In the genomic region with DNA sequence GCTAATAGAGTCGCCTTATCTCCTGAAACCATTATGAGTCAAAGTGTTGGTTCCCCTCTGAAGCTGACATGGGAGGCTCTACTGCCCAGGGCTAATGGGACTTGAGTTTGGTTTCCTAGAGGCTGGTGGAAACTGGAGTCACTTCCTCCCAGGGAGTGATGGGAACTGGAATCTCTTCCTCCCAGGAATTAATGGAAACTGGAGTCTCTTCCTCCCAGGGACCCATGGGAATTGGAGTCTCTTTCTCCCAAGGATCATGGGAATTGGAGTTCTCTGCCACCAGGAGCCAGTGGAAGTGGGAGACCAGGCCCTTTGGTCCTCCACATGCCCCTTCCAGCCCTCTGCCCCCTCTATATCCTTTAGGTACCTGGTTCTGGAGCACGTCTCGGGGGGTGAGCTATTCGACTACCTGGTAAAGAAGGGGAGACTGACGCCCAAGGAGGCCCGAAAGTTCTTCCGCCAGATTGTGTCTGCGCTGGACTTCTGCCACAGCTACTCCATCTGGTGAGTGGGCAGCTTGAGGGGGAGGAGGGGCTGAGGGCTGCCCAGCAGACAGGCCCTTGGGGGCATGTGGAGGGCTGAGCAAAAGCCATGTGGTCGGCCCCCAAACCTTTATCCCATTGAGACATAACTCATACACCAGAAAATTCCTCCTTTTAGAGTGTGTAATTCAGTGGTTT, we compare ENCODE assay signal across 19 cellular contexts. TPM values are rescaled to one million over a fixed set of nuclear protein-coding genes. Genes with fewer than 3 reads are reported as not detected.
DNase-seq lines count a peak whose midpoint lies in the region; ATAC-seq, FAIRE-seq and TF ChIP-seq lines count a peak whose summit lies in the region.
"Had no signal": no experiment of that assay in that cellular context is flagged by ENCODE, and none has a peak within 500 bp of the region (broad histone marks: within the 10 kb centered on the region; RNA-seq: fewer than 3 reads in every experiment).

No MANE protein-coding gene starts in this region.

- CTCF ChIA-PET in CD4-positive, alpha-beta memory T cell (lab: Charles Lee; ENCODE audit: partially characterized antibody), result no interaction called here

- peaks cover 4 to 11% (median 8%) of the 10 kb centered on the region in 4 donors for H3K4me1 Mint-ChIP-seq in CD4-positive, alpha-beta memory T cell
- peaks cover 4% of the 10 kb centered on the region for H3K4me1 Mint-ChIP-seq in T-helper 2 cell treated with Interferon-gamma antibody and Interleukin-4, amounts not matched to agents 5 μg/mL and 100 μg/mL, for 36 hours (ENCODE audit: low read depth)

- no peaks in the 10 kb centered on the region for H3K9me3 ChIP-seq in CD4-positive, alpha-beta memory T cell (ENCODE audit: control insufficient read depth in 1 of 2, low read length in 2 of 2)
- H3K9me3 ChIP-seq in pancreas, result no peaks in the 10 kb centered on the region

- H3K4me1 ChIP-seq in CD4-positive, alpha-beta memory T cell (ENCODE audit: insufficient read depth, low read length), result peaks cover 6% of the 10 kb centered on the region
- H3K4me1 ChIP-seq in pancreas, result no peaks in the 10 kb centered on the region

- POLR2A ChIA-PET in CD4-positive, alpha-beta memory T cell (lab: Charles Lee; ENCODE audit: partially characterized antibody), result interaction anchor here (1.0 kb wide), 1 partner anchor 15 kb away, joined by 3 read pairs; no protein-coding TSS in a partner anchor

- peak; percentile 32 for DNase-seq in NCI-H2227 treated with DMSO at 0.1 percent for 48 hours (lab: John Stamatoyannopoulos, UW)
- peak; percentile 30 for DNase-seq in globus pallidus (ENCODE audit: low spot score)
- DNase-seq in CD4-positive, alpha-beta memory T cell, result no peak
- DNase-seq in T-helper 2 cell treated with Interferon-gamma antibody and Interleukin-4, amounts not matched to agents 5 μg/mL and 100 μg/mL, for 36 hours (ENCODE audit: low spot score), result no peak
- DNase-seq in pancreas, result no peak
- DNase-seq: activated CD4-positive, alpha-beta T cell treated with anti-CD3 and anti-CD28 coated beads for 36 hours; activated T-cell treated with anti-CD3 and anti-CD28 coated beads, Interleukin-2, amount 50 U/mL, for 1 hour; CD4-positive, CD25-positive, alpha-beta regulatory T cell; mesenchymal stem cell; NCI-H1048; NCI-H345; stimulated activated naive CD8-positive, alpha-beta T cell treated with anti-CD3 and anti-CD28 coated beads, Interleukin-15, Interleukin-2, amounts not matched to agents 100 U/mL and 50 U/mL, for 24 hours had no signal

- H3K4me3 Mint-ChIP-seq in CD4-positive, alpha-beta memory T cell, result no peak overlapping the region
- no peak overlapping the region for H3K4me3 Mint-ChIP-seq in T-helper 2 cell treated with Interferon-gamma antibody and Interleukin-4, amounts not matched to agents 5 μg/mL and 100 μg/mL, for 36 hours
- H3K4me3 Mint-ChIP-seq: activated CD4-positive, alpha-beta T cell treated with anti-CD3 and anti-CD28 coated beads for 36 hours; CD4-positive, CD25-positive, alpha-beta regulatory T cell; central memory CD8-positive, alpha-beta T cell; T-helper 1 cell treated with Interleukin-12 subunit alpha and Interleukin-12 subunit beta and Interleukin-4 antibody, amounts not matched to agents 30 μg/mL and 1 μg/mL, for 36 hours had no signal

- no peaks in the 10 kb centered on the region for H3K36me3 ChIP-seq in CD4-positive, alpha-beta memory T cell (ENCODE audit: insufficient read depth, low read length)
- no peaks in the 10 kb centered on the region for H3K36me3 ChIP-seq in pancreas

- FAIRE-seq in G401.6 (lab: Jason Lieb, UNC) (peak; percentile 92), pancreas (lab: Jason Lieb, UNC) (no peak)
- FAIRE-seq: endothelial cell of umbilical vein, GM19239 had no signal

- no peak overlapping the region for H3K4me3 ChIP-seq in CD4-positive, alpha-beta memory T cell (ENCODE audit: low read length in 2 of 2)
- H3K4me3 ChIP-seq in pancreas, result no peak overlapping the region
- H3K4me3 ChIP-seq: skin epidermis had no signal

- H3K27me3 Mint-ChIP-seq in CD4-positive, alpha-beta memory T cell, result no peaks in the 10 kb centered on the region
- H3K27me3 Mint-ChIP-seq in T-helper 2 cell treated with Interferon-gamma antibody and Interleukin-4, amounts not matched to agents 5 μg/mL and 100 μg/mL, for 36 hours (ENCODE audit: low read depth), result no peaks in the 10 kb centered on the region
- H3K27me3 Mint-ChIP-seq: activated CD4-positive, alpha-beta T cell treated with anti-CD3 and anti-CD28 coated beads for 36 hours; central memory CD8-positive, alpha-beta T cell had no signal

- H3K27me3 ChIP-seq in CD4-positive, alpha-beta memory T cell (ENCODE audit: insufficient read depth, low read length), result no peaks in the 10 kb centered on the region
- no peaks in the 10 kb centered on the region for H3K27me3 ChIP-seq in pancreas

- ATAC-seq in pancreas, result no peak
- ATAC-seq: activated CD4-positive, alpha-beta T cell treated with anti-CD3 and anti-CD28 coated beads for 36 hours; stimulated activated naive CD8-positive, alpha-beta T cell treated with anti-CD3 and anti-CD28 coated beads, Interleukin-15, Interleukin-2, amounts not matched to agents 100 U/mL and 50 U/mL, for 24 hours had no signal

- H3K36me3 Mint-ChIP-seq in CD4-positive, alpha-beta memory T cell, result no peaks in the 10 kb centered on the region
- H3K36me3 Mint-ChIP-seq in T-helper 2 cell treated with Interferon-gamma antibody and Interleukin-4, amounts not matched to agents 5 μg/mL and 100 μg/mL, for 36 hours (ENCODE audit: low read depth), result no peaks in the 10 kb centered on the region
- H3K36me3 Mint-ChIP-seq: CD4-positive, CD25-positive, alpha-beta regulatory T cell had no signal

- H3K27ac ChIP-seq in CD4-positive, alpha-beta memory T cell (ENCODE audit: low read depth, low read length), result no peak overlapping the region
- H3K27ac ChIP-seq in pancreas, result no peak overlapping the region
- H3K27ac ChIP-seq: skin epidermis had no signal

- no peak for TF ChIP-seq CTCF in pancreas (IDR thresholded peaks at IDR 0.05)

- WGBS in pancreas, 2 donors, result 84 to 92% methylated on average over 9 of the region's 9 CpGs

- no peak overlapping the region for H3K27ac Mint-ChIP-seq in CD4-positive, alpha-beta memory T cell
- H3K27ac Mint-ChIP-seq in T-helper 2 cell treated with Interferon-gamma antibody and Interleukin-4, amounts not matched to agents 5 μg/mL and 100 μg/mL, for 36 hours, result no peak overlapping the region
- H3K27ac Mint-ChIP-seq: activated CD4-positive, alpha-beta T cell treated with anti-CD3 and anti-CD28 coated beads for 36 hours; T-helper 1 cell treated with Interleukin-12 subunit alpha and Interleukin-12 subunit beta and Interleukin-4 antibody, amounts not matched to agents 30 μg/mL and 1 μg/mL, for 36 hours had no signal

- H3K9me3 Mint-ChIP-seq in CD4-positive, alpha-beta memory T cell, result no peaks in the 10 kb centered on the region
- no peaks in the 10 kb centered on the region for H3K9me3 Mint-ChIP-seq in T-helper 2 cell treated with Interferon-gamma antibody and Interleukin-4, amounts not matched to agents 5 μg/mL and 100 μg/mL, for 36 hours
- H3K9me3 Mint-ChIP-seq: CD4-positive, CD25-positive, alpha-beta regulatory T cell; central memory CD8-positive, alpha-beta T cell; T-helper 1 cell treated with Interleukin-12 subunit alpha and Interleukin-12 subunit beta and Interleukin-4 antibody, amounts not matched to agents 30 μg/mL and 1 μg/mL, for 36 hours had no signal

- intact Hi-C loops in CD4-positive, alpha-beta memory T cell (cut with micrococcal nuclease), result no loop called here
- intact Hi-C loops in pancreas (cut with DNase I), result no loop called here

RNA-seq across cellular contexts. Expression of a gene that starts 5.5 kb away (rescaled TPM):
- 1 to 10 TPM; 1.4 to 1.7 TPM for total RNA-seq in CD4-positive, alpha-beta memory T cell
- not detected for polyA plus RNA-seq in CD4-positive, alpha-beta memory T cell
- total RNA-seq in pancreas, result 1 to 10 TPM in 3 of 6 donors, under 1 TPM in 3; 0.46 to 2.5 (median 1.1) TPM
- polyA plus RNA-seq in pancreas, result 1 to 10 TPM; 4.8 to 9.2 TPM
- polyA plus RNA-seq: CD4-positive, CD25-positive, alpha-beta regulatory T cell had no signal

RNA-seq across cellular contexts. Expression of a gene that starts 9.3 kb away (rescaled TPM):
- 10 to 100 TPM; 17.9 to 18.5 TPM for total RNA-seq in CD4-positive, alpha-beta memory T cell
- 10 to 100 TPM; 35.7 to 38.7 TPM for polyA plus RNA-seq in CD4-positive, alpha-beta memory T cell
- total RNA-seq in pancreas, result 10 to 100 TPM in 4 of 6 donors, 1 to 10 TPM in 2; 7.0 to 16.6 (median 12.3) TPM
- 10 to 100 TPM; 26.4 to 29.5 TPM for polyA plus RNA-seq in pancreas

RNA-seq across cellular contexts. Expression of a gene that starts 30.4 kb away (rescaled TPM):
- 100 to 1,000 TPM; 161 to 162 TPM for total RNA-seq in CD4-positive, alpha-beta memory T cell
- polyA plus RNA-seq in CD4-positive, alpha-beta memory T cell, result 100 to 1,000 TPM in 1 of 2 donors, 10 to 100 TPM in 1; 22.9 to 107 TPM
- 10 to 100 TPM; 15.3 to 31.4 (median 18.9) TPM for total RNA-seq in pancreas
- 10 to 100 TPM; 27.0 to 33.1 TPM for polyA plus RNA-seq in pancreas

RNA-seq across cellular contexts. Expression of a gene that starts 35.9 kb away (rescaled TPM):
- total RNA-seq in CD4-positive, alpha-beta memory T cell, result 1 to 10 TPM in 1 of 2 experiments, under 1 TPM in 1; 0.87 to 1.3 TPM
- not detected for polyA plus RNA-seq in CD4-positive, alpha-beta memory T cell
- total RNA-seq in pancreas, result 1 to 10 TPM in 1 of 6 donors, under 1 TPM in 2, not detected in 3; 0.32 to 1.3 (median 0.83) TPM
- under 1 TPM in 1 of 2 donors, not detected in 1; 0.14 TPM for polyA plus RNA-seq in pancreas
- total RNA-seq: activated CD4-positive, alpha-beta T cell treated with anti-CD3 and anti-CD28 coated beads for 36 hours; endothelial cell of umbilical vein; glomerular endothelial cell had no signal
- polyA plus RNA-seq: CD4-positive, CD25-positive, alpha-beta regulatory T cell; endothelial cell of umbilical vein had no signal

RNA-seq across cellular contexts. Expression of a gene that starts 50.4 kb away (rescaled TPM):
- 10 to 100 TPM; 23.1 to 23.5 TPM for total RNA-seq in CD4-positive, alpha-beta memory T cell
- polyA plus RNA-seq in CD4-positive, alpha-beta memory T cell, result 1 to 10 TPM in 1 of 2 donors, under 1 TPM in 1; 0.60 to 1.5 TPM
- total RNA-seq in pancreas, result 10 to 100 TPM in 2 of 6 donors, 1 to 10 TPM in 4; 4.3 to 12.6 (median 6.9) TPM
- 10 to 100 TPM; 22.3 to 27.4 TPM for polyA plus RNA-seq in pancreas

Comparison
In these comparisons a context has a peak if more than half of its experiments do, and no peak if none do; other contexts are left out.
1. DNase-seq: peak in NCI-H2227 treated with DMSO at 0.1 percent for 48 hours (single experiment) and globus pallidus (single experiment); none in CD4-positive, alpha-beta memory T cell (0 of 5), T-helper 2 cell treated with Interferon-gamma antibody and Interleukin-4, amounts not matched to agents 5 μg/mL and 100 μg/mL, for 36 hours (single experiment) and pancreas (0 of 6).
2. RNA of a gene that starts 30.4 kb away (total RNA-seq): 161 to 162 TPM in CD4-positive, alpha-beta memory T cell; 15.3 to 31.4 TPM in pancreas; every median in the first group is over 4 times any median in the second.